Comparison of ENCODE assay signal across 8 cellular contexts in the genomic region with DNA sequence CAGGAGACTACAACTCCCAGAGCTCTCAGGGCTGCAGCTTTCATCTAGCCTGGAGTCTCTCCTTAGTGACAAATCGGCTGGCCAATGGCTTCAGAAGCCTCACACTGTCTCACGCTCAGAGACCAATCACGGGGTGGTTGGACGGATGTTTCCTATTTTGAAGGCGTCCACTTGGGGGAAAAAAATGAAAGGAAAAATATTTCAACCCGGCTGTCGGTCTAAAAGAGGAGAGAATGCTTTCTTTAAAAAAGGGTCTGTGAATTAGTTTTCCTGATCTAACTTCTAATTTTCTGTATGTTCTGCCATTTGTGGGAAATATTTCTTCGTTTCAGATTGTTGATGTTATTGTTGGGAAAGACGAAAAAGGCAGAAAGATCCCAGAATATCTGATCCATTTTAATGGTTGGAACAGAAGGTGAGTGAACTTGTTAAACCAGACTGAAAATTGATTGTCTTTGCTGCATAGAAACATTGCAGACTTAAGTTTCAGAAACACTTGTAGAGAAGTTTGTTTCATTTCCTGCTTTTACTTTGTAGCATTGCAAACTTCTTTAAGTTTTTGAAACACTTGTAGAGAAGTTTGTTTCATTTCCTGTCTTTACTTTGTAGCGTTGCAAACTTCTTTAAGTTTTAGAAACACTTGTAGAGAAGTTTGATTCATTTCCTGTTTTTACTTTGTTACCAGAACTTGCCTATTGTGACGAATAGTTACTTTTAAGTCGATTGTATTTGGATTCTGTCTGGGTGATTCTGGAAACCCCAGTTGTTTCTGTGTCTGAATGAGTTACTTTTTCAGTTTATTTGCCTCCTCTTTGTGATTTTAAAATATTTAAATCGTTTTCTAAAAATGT. TPM values are rescaled to one million over a fixed set of nuclear protein-coding genes. Genes with fewer than 3 reads are reported as not detected.
A peak's percentile ranks its signal among the peaks of the same experiment; 100 is the strongest.
DNase-seq lines count a peak whose midpoint lies in the region; ATAC-seq, FAIRE-seq and TF ChIP-seq lines count a peak whose summit lies in the region.

No MANE protein-coding gene starts in this region.

- peak; percentile 69 for ATAC-seq in CD8-positive, alpha-beta T cell
- ATAC-seq in GM19467 (IDR thresholded peaks at IDR 0.05; ENCODE audit: unreplicated experiment) (peak; percentile 63), HG03575 (IDR thresholded peaks at IDR 0.05; ENCODE audit: extremely low read depth, insufficient number of reproducible peaks, low FRiP score, unreplicated experiment) (peak; percentile 58), HepG2 (peak; percentile 97)

- FAIRE-seq in HepG2 (lab: Jason Lieb, UNC) = peak; percentile 95

- peak overlapping the region; percentile 88 for H3K4me2 ChIP-seq in HepG2 (ENCODE audit: low read depth, low read length)

- TF ChIP-seq EP300 in HepG2 (IDR thresholded peaks at IDR 0.05; ENCODE audit: low read depth in 2 of 2, low read length in 2 of 2) (no peak), HepG2 (CRISPR knock-in tag; IDR thresholded peaks at IDR 0.05; ENCODE audit: borderline replicate concordance) (no peak)

- H4K20me1 ChIP-seq in HepG2 (ENCODE audit: insufficient read depth, low read length) = no peaks in the 10 kb centered on the region

- DNase-seq in CD8-positive, alpha-beta T cell = peak; percentile 30 to 80 (median 67)
- DNase-seq in NCI-H748 treated with DMSO at 0.1 percent for 48 hours (lab: John Stamatoyannopoulos, UW) = peak; percentile 65
- peak; percentile 49 to 53 for DNase-seq in activated CD4-positive, alpha-beta T cell treated with anti-CD3 and anti-CD28 coated beads, Interleukin-2, amount 50 U/mL, for 4 hours
- peak; percentile 74 for DNase-seq in ecto neural progenitor cell (ENCODE audit: low spot score)
- peak; percentile 88 for DNase-seq in HepG2 (ENCODE audit: low spot score)
- peak in 2 of 3 experiments; percentile 35 to 49 for DNase-seq in stimulated activated CD4-positive, alpha-beta T cell treated with anti-CD3 and anti-CD28 coated beads, TNF-alpha, amount 100 ng/mL, for 4 hours (ENCODE audit: low read depth in 3 of 3)

- intact Hi-C loops in CD8-positive, alpha-beta T cell (cut with DNase I, micrococcal nuclease) = loop anchor here (5.0 to 10.0 kb wide), 8 partner anchors 645 to 1895 kb away; partner anchors contain the start of genes HCCS (in 1 of the 2), PRPS2 (in 1 of the 2), TCEANC (in 1 of the 2) and TMSB4X (in 1 of the 2)
- intact Hi-C loops in HepG2 (cut with micrococcal nuclease; ENCODE audit: unreplicated experiment) = no loop called here

- no peak for TF ChIP-seq RAD21 in HepG2 (CRISPR knock-in tag; IDR thresholded peaks at IDR 0.05)

- peak overlapping the region; percentile 88 for H3K4me3 Mint-ChIP-seq in CD8-positive, alpha-beta T cell

- under 1% methylated on average over 13 of the region's 13 CpGs for WGBS in HepG2 (ENCODE audit: low lambda C conversion rate)

- in situ Hi-C loops in HepG2 (cut with HindIII; ENCODE audit: extremely low pct_ligation_motif_present, low pct_unique_long_range_greater_than_20kb) = loop anchor here (25.0 kb wide), 1 partner anchor 622 kb away; no protein-coding TSS in a partner anchor

- no peaks in the 10 kb centered on the region for H3K27me3 ChIP-seq in CD8-positive, alpha-beta T cell (ENCODE audit: insufficient read depth, low read length)
- H3K27me3 ChIP-seq in HepG2 (ENCODE audit: control insufficient read depth in 1 of 2, insufficient read depth in 2 of 2, low read length in 2 of 2) = peaks cover under 1 to 4% of the 10 kb centered on the region in 2 experiments; a peak in 2 of 5 replicates

- CTCF ChIA-PET in CD8-positive, alpha-beta T cell (lab: Charles Lee) = interaction anchor here (0.8 to 3.0 kb wide), 4 partner anchors 11 to 27 kb away, joined by 3 to 15 read pairs (median 8); no protein-coding TSS in a partner anchor
- CTCF ChIA-PET in HepG2 (lab: Yijun Ruan, JAX; ENCODE audit: low intra/inter-chr PET ratio, low total read pairs) = no interaction called here

- H3K27me3 Mint-ChIP-seq in CD8-positive, alpha-beta T cell (ENCODE audit: low read depth) = no peaks in the 10 kb centered on the region

- H3K4me1 ChIP-seq in CD8-positive, alpha-beta T cell (ENCODE audit: insufficient read depth, low read length) = peaks cover 29% of the 10 kb centered on the region
- peaks cover 28% of the 10 kb centered on the region for H3K4me1 ChIP-seq in HepG2 (ENCODE audit: insufficient read depth, low read length)

- no peak for TF ChIP-seq CTCF in CD8-positive, alpha-beta T cell (IDR thresholded peaks at IDR 0.05)
- TF ChIP-seq CTCF in HepG2 (CRISPR knock-in tag; IDR thresholded peaks at IDR 0.05) = no peak

- peak overlapping the region; percentile 9 for H2AFZ ChIP-seq in HepG2 (ENCODE audit: low read length)

- H3K27ac Mint-ChIP-seq in CD8-positive, alpha-beta T cell = peak overlapping the region; percentile 97

- TSS peak; percentile 64 for BruUV-seq in HepG2 (replicated peaks; lab: Mats Ljungman, UMichigan)

- peaks cover 44% of the 10 kb centered on the region for H3K4me1 Mint-ChIP-seq in CD8-positive, alpha-beta T cell (ENCODE audit: low read depth)

- H3K4me3 ChIP-seq in CD8-positive, alpha-beta T cell (ENCODE audit: low read depth, low read length) = peak overlapping the region; percentile 76
- peak overlapping the region; percentile 81 to 85 (median 85) for H3K4me3 ChIP-seq in HepG2 (replicated peaks in 1 of 3; ENCODE audit: insufficient read depth in 1 of 3, low read depth in 2 of 3, low read length in 3 of 3)

- H3K9me3 Mint-ChIP-seq in CD8-positive, alpha-beta T cell = no peaks in the 10 kb centered on the region

- no peaks in the 10 kb centered on the region for H3K9me3 ChIP-seq in CD8-positive, alpha-beta T cell (ENCODE audit: low read length)
- H3K9me3 ChIP-seq in HepG2 (ENCODE audit: low read length) = no peaks in the 10 kb centered on the region

- H3K36me3 ChIP-seq in CD8-positive, alpha-beta T cell (ENCODE audit: insufficient read depth, low read length) = peaks cover 14% of the 10 kb centered on the region
- H3K36me3 ChIP-seq in HepG2 (replicated peaks in 1 of 2; ENCODE audit: control insufficient read depth in 1 of 2, insufficient read depth in 2 of 2, low read length in 2 of 2) = peaks cover 0 to 7% of the 10 kb centered on the region in 2 experiments; a peak in 2 of 5 replicates

- peaks cover 43% of the 10 kb centered on the region for H3K36me3 Mint-ChIP-seq in CD8-positive, alpha-beta T cell

- peak overlapping the region; percentile 67; the same call in 1 of the 2 replicates for H3K9ac ChIP-seq in HepG2 (ENCODE audit: insufficient read depth, low read depth, low read length)

- no peaks in the 10 kb centered on the region for H3K79me2 ChIP-seq in HepG2 (ENCODE audit: insufficient read depth, low read length)

- peak overlapping the region; percentile 87 for H3K27ac ChIP-seq in CD8-positive, alpha-beta T cell (ENCODE audit: low read depth, low read length)
- no peak overlapping the region for H3K27ac ChIP-seq in HepG2 (ENCODE audit: extremely low read length, insufficient read depth, low read length)

- POLR2A ChIA-PET in CD8-positive, alpha-beta T cell (lab: Charles Lee) = interaction anchor here (1.0 to 2.0 kb wide), 2 partner anchors 10 to 11 kb away, joined by 3 to 4 read pairs; no protein-coding TSS in a partner anchor
- POLR2A ChIA-PET in HepG2 (lab: Yijun Ruan, JAX) = no interaction called here

- no peak for TF ChIP-seq POLR2A in HepG2 (IDR thresholded peaks at IDR 0.05; ENCODE audit: insufficient read depth in 1 of 2, low read depth in 2 of 2, low read length in 2 of 2)

TF ChIP-seq in HepG2, 621 proteins besides CTCF, POLR2A, EP300 and RAD21 (continues in another document):
- TF ChIP-seq KLF11 (CRISPR knock-in tag; IDR thresholded peaks at IDR 0.05) = no peak
- TF ChIP-seq NKX3-1 (CRISPR knock-in tag; IDR thresholded peaks at IDR 0.05) = no peak
- no peak for TF ChIP-seq ZBTB38 (CRISPR knock-in tag; IDR thresholded peaks at IDR 0.05)
- TF ChIP-seq NR1H2 (CRISPR knock-in tag; IDR thresholded peaks at IDR 0.05; ENCODE audit: borderline replicate concordance, low read depth) = no peak
- no peak for TF ChIP-seq MTA3 (CRISPR knock-in tag; IDR thresholded peaks at IDR 0.05)
- no peak for TF ChIP-seq MED1 (CRISPR knock-in tag; IDR thresholded peaks at IDR 0.05)
- no peak for TF ChIP-seq TBP (CRISPR knock-in tag; IDR thresholded peaks at IDR 0.05)
- no peak for TF ChIP-seq SMAD3 (CRISPR knock-in tag; IDR thresholded peaks at IDR 0.05)
- no peak for TF ChIP-seq ZNF414 (CRISPR knock-in tag; IDR thresholded peaks at IDR 0.05)
- peak; percentile 86 for TF ChIP-seq SP2 (CRISPR knock-in tag; IDR thresholded peaks at IDR 0.05)

RNA-seq across cellular contexts. Expression of gene MSL3, which starts 1.6 kb away (rescaled TPM):
- total RNA-seq in CD8-positive, alpha-beta T cell = 100 to 1,000 TPM; 104 to 106 TPM
- total RNA-seq in HepG2 (2016; rRNA removed; fragmentation: Illumina TruSeq; extraction: Trizol) = 7.6 and 9.8 TPM in 2 replicates
- 3.9 and 5.2 TPM in 2 replicates for total RNA-seq in HepG2 (2016; cell fraction: cytosol; rRNA removed; fragmentation: Illumina TruSeq; extraction: Trizol; ENCODE audit: low read depth)
- total RNA-seq in HepG2 (2016; cell fraction: insoluble cytoplasmic fraction; rRNA removed; fragmentation: Illumina TruSeq; extraction: Trizol) = 7.5 and 9.8 TPM in 2 replicates
- 6.6 and 7.4 TPM in 2 replicates for total RNA-seq in HepG2 (2016; cell fraction: membrane; rRNA removed; fragmentation: Illumina TruSeq; extraction: Trizol)
- 9.3 and 9.9 TPM in 2 replicates for total RNA-seq in HepG2 (2016; cell fraction: nucleus; rRNA removed; fragmentation: Illumina TruSeq; extraction: Trizol)
- polyA plus RNA-seq in HepG2 (2011; rRNA removed) = 10.1 and 10.2 TPM in 2 replicates
- polyA plus RNA-seq in HepG2 (2011; cell fraction: cytosol; rRNA removed) = 5.1 and 5.4 TPM in 2 replicates
- 24.6 and 26.6 TPM in 2 replicates for polyA plus RNA-seq in HepG2 (2011; cell fraction: nucleus; rRNA removed)
- polyA plus RNA-seq in HepG2 (2012) = 5.7 and 8.3 TPM in 2 replicates
- polyA plus RNA-seq in HepG2 (2016; cell fraction: cytosol; fragmentation: Illumina TruSeq; extraction: Trizol; ENCODE audit: low read depth) = 2.9 and 3.3 TPM in 2 replicates
- polyA plus RNA-seq in HepG2 (2016; cell fraction: insoluble cytoplasmic fraction; fragmentation: Illumina TruSeq; extraction: Trizol; ENCODE audit: low read depth) = 10.2 and 10.9 TPM in 2 replicates
- polyA plus RNA-seq in HepG2 (2016; cell fraction: membrane; fragmentation: Illumina TruSeq; extraction: Trizol; ENCODE audit: low read depth) = 5.2 and 5.8 TPM in 2 replicates
- polyA plus RNA-seq in HepG2 (2016; cell fraction: nucleus; fragmentation: Illumina TruSeq; extraction: Trizol; ENCODE audit: insufficient read depth, low read depth) = 13.5 and 15.1 TPM in 2 replicates
- 6.1 and 39.9 TPM in 2 replicates for polyA minus RNA-seq in HepG2 (2011; rRNA and poly(A)+ RNA removed; ENCODE audit: low replicate concordance)
- polyA minus RNA-seq in HepG2 (2011; cell fraction: cytosol; rRNA and poly(A)+ RNA removed) = 4.6 and 4.7 TPM in 2 replicates
- polyA minus RNA-seq in HepG2 (2011; cell fraction: nucleus; rRNA and poly(A)+ RNA removed) = 12.5 and 16.4 TPM in 2 replicates

Comparison
In these comparisons a context has a peak if more than half of its experiments do, and no peak if none do; other contexts are left out.
1. RNA of gene MSL3, which starts 1.6 kb away (total RNA-seq): 104 to 106 TPM in CD8-positive, alpha-beta T cell; 3.9 to 9.9 TPM in HepG2; every median in the first group is over 4 times any median in the second.
2. Peak in every context shown above with its lines, with median percentiles within 50 percentile points of each other: ATAC-seq and DNase-seq.